Comparison of ENCODE assay signal across 1 cellular context in the genomic region with DNA sequence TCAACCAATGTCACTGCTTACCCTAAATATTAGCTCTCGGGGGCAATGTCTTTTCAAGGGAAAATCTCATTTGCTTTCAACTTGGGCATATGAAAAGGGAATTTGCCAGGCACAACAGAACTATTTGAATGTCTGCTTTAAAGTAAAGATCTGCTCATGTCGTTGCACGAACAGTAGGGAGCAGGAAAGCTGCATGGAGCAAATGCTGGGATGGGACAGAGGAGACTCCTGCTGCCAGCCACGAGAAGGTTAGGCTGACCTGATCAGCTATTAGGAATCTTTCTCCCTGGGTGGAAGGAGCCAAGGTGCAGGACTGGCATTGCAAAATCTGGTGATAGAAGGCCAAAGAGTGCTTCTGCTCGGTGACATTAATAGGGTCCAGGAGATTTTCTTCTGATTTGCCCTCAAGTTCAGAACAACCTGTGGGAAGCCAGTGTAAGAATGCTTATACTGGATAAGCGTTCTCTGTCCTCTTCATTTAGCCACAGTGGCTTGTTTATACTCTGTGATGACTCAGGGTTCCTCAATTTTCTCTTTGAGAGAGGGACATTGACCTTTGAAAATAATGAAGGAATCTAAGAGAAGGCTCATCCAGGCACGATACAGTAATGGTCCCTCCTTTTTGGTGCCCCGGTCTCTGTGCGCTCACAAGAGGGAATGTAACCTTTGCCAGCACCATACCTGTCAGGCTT.
TF ChIP-seq lines count a peak whose summit lies in the region.

No MANE protein-coding gene starts in this region.

TF ChIP-seq in H1, 55 proteins besides CTCF, POLR2A, EP300 and RAD21 (continued from another document):
- TF ChIP-seq, protein P1, sequence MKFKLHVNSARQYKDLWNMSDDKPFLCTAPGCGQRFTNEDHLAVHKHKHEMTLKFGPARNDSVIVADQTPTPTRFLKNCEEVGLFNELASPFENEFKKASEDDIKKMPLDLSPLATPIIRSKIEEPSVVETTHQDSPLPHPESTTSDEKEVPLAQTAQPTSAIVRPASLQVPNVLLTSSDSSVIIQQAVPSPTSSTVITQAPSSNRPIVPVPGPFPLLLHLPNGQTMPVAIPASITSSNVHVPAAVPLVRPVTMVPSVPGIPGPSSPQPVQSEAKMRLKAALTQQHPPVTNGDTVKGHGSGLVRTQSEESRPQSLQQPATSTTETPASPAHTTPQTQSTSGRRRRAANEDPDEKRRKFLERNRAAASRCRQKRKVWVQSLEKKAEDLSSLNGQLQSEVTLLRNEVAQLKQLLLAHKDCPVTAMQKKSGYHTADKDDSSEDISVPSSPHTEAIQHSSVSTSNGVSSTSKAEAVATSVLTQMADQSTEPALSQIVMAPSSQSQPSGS (IDR thresholded peaks at IDR 0.05; ENCODE audit: low read length) = no peak
- no peak for TF ChIP-seq CEBPB (IDR thresholded peaks at IDR 0.05; ENCODE audit: low read depth, low read length)
- TF ChIP-seq, protein P2, sequence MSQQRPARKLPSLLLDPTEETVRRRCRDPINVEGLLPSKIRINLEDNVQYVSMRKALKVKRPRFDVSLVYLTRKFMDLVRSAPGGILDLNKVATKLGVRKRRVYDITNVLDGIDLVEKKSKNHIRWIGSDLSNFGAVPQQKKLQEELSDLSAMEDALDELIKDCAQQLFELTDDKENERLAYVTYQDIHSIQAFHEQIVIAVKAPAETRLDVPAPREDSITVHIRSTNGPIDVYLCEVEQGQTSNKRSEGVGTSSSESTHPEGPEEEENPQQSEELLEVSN (IDR thresholded peaks at IDR 0.05) = no peak
- no peak for TF ChIP-seq POLR2AphosphoS5 (IDR thresholded peaks at IDR 0.05; ENCODE audit: low read depth, low read length)
- no peak for TF ChIP-seq HDAC6 (IDR thresholded peaks at IDR 0.05; ENCODE audit: low read depth, low read length)
- TF ChIP-seq RBBP5 (IDR thresholded peaks at IDR 0.05; ENCODE audit: borderline replicate concordance, low read depth, low read length) = no peak
- TF ChIP-seq SUZ12 (IDR thresholded peaks at IDR 0.05; ENCODE audit: low read length) = no peak
